In the genomic region with DNA sequence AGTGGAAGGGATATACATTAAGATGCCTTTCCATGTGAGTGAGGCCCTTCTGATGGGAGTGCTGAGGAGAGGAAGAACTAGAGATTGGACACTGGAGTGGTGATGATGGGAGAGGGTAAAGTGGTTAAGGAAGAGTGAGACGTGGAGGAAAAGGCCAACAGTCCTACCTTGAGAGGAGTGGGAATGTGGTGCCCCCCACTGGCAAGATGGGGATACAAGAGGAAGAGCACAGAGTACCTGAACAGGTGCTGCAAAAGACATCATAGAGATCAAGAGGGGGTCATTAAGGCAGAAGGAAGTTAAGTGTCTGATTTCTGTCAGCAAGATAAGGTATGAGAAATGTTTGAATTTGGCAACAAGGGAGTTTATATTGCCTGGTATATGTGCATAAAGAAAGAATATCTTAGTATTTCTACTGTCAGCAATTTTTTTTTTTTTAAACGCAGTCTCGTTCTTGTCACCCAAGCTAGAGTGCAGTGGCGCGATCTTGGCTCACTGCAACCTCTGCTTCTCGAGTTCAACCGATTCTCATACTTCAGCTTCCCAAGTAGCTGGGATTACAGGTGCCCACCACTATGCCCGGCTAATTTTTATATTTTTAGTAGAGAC, we compare ENCODE assay signal across 9 cellular contexts. TPM values are rescaled to one million over a fixed set of nuclear protein-coding genes. Genes with fewer than 3 reads are reported as not detected.
DNase-seq lines count a peak whose midpoint lies in the region; ATAC-seq, FAIRE-seq and TF ChIP-seq lines count a peak whose summit lies in the region.
"Had no signal": no experiment of that assay in that cellular context is flagged by ENCODE, and none has a peak within 500 bp of the region (broad histone marks: within the 10 kb centered on the region; RNA-seq: fewer than 3 reads in every experiment).

No MANE protein-coding gene starts in this region.

- 91% methylated on average over 8 of the region's 8 CpGs for WGBS in A549 (ENCODE audit: missing lambda C conversion rate)
- WGBS in endodermal cell (ENCODE audit: insufficient coverage in 1 of 2, insufficient read length in 1 of 2), 2 experiments = 89% methylated on average over 7 to 8 of the region's 8 CpGs

- TF ChIP-seq EP300 in A549 (IDR thresholded peaks at IDR 0.05) = no peak

- intact Hi-C loops in vagina (cut with DNase I) = no loop called here

- H3K27me3 ChIP-seq in GM23338 (ENCODE audit: insufficient read depth) (no peaks in the 10 kb centered on the region), endodermal cell (ENCODE audit: control insufficient read depth, insufficient read depth, low read length, poor library complexity, severe bottlenecking) (no peaks in the 10 kb centered on the region), vagina (no peaks in the 10 kb centered on the region)

- ATAC-seq in A549 (peak in 1 of 2 experiments; percentile 63; a peak in 3 of 6 replicates), GM23338 (peak; percentile 97), GM19463 (IDR thresholded peaks at IDR 0.05; ENCODE audit: unreplicated experiment) (no peak)

- 0 out of 2 replicates have a peak, but pooled peaks cover 5% of the 10 kb centered on the region for H3K36me3 ChIP-seq in GM23338 (ENCODE audit: insufficient read depth)
- peaks cover 10% of the 10 kb centered on the region for H3K36me3 ChIP-seq in endodermal cell (ENCODE audit: control insufficient read depth, insufficient read depth, low read length)
- H3K36me3 ChIP-seq in vagina = peaks cover 0 to 1% of the 10 kb centered on the region in 2 donors

- CTCF ChIA-PET in A549 (lab: Yijun Ruan, JAX) = interaction anchor here (0.6 to 1.6 kb wide), 4 partner anchors 9 to 29 kb away, joined by 3 to 10 read pairs (median 4); no protein-coding TSS in a partner anchor

- H3K27ac ChIP-seq in A549 (no peak overlapping the region), GM23338 (ENCODE audit: low read depth) (peak overlapping the region; percentile 53; the same call in 1 of the 2 replicates), endodermal cell (ENCODE audit: low read depth, low read length) (no peak overlapping the region), vagina (no peak overlapping the region)
- H3K27ac ChIP-seq: epithelial cell of prostate had no signal

- DNase-seq in A549 (ENCODE audit: low read depth in 1 of 2, low spot score in 1 of 2) = peak in 1 of 2 experiments; percentile 19
- peak; percentile 85 for DNase-seq in GM23338 (ENCODE audit: low spot score)
- DNase-seq in activated CD4-positive, CD25-positive, alpha-beta regulatory T cell treated with anti-CD3 and anti-CD28 coated beads, Interleukin-2, amount 50 U/mL, for 16 hours (ENCODE audit: low read depth, low spot score) = peak; percentile 14
- DNase-seq in endodermal cell = peak; percentile 88
- DNase-seq in osteocyte (ENCODE audit: extremely low spot score, unreplicated experiment) = no peak
- no peak for DNase-seq in ureter (ENCODE audit: low spot score)
- DNase-seq in vagina (ENCODE audit: extremely low spot score in 2 of 2) = no peak

- H3K27me3 Mint-ChIP-seq in GM23338 (ENCODE audit: insufficient read depth, low read depth, poor library complexity) (peaks cover 3% of the 10 kb centered on the region), endodermal cell (ENCODE audit: insufficient read depth) (no peaks in the 10 kb centered on the region), osteocyte (ENCODE audit: unreplicated experiment) (no peaks in the 10 kb centered on the region)

- TF ChIP-seq CTCF in A549 (IDR thresholded peaks at IDR 0.05) = 0 out of 3 replicates have a peak, but pooled peaks have one; percentile 17
- peak; percentile 73 to 92 for TF ChIP-seq CTCF in GM23338 (conservative IDR thresholded peaks at IDR 0.05; ENCODE audit: low read depth in 2 of 2)
- TF ChIP-seq CTCF in endodermal cell (conservative IDR thresholded peaks at IDR 0.05) = peak; percentile 84
- peak; percentile 45 for TF ChIP-seq CTCF in osteocyte (IDR thresholded peaks at IDR 0.05)
- no peak for TF ChIP-seq CTCF in vagina (IDR thresholded peaks at IDR 0.05)

- H3K9me2 ChIP-seq in GM23338 (ENCODE audit: insufficient read depth) = no peaks in the 10 kb centered on the region

- H2AFZ ChIP-seq in GM23338 = no peak overlapping the region

- peaks cover 7% of the 10 kb centered on the region; the same call in 1 of the 2 replicates for H3F3A ChIP-seq in GM23338 (replicated peaks; ENCODE audit: low read depth)

- H3K9me3 Mint-ChIP-seq in GM23338 (no peaks in the 10 kb centered on the region), endodermal cell (no peaks in the 10 kb centered on the region), osteocyte (ENCODE audit: unreplicated experiment) (no peaks in the 10 kb centered on the region)

- H3K4me1 ChIP-seq in A549 (0 out of 3 replicates have a peak, but pooled peaks cover 3% of the 10 kb centered on the region), GM23338 (ENCODE audit: insufficient read depth) (peaks cover 12% of the 10 kb centered on the region; the same call in 1 of the 2 replicates), endodermal cell (ENCODE audit: control insufficient read depth, insufficient read depth, low read length) (no peaks in the 10 kb centered on the region), vagina (no peaks in the 10 kb centered on the region)

- peaks cover 20% of the 10 kb centered on the region for H4K20me1 ChIP-seq in GM23338 (replicated peaks; ENCODE audit: insufficient read depth)

- TF ChIP-seq RAD21 in A549 (conservative IDR thresholded peaks at IDR 0.05 in 1 of 2, IDR thresholded peaks at IDR 0.05 in 1 of 2) = peak; percentile 25 to 47; a peak in 2 of 5 replicates

- H3K9me3 ChIP-seq in A549 (no peaks in the 10 kb centered on the region), endodermal cell (ENCODE audit: control insufficient read depth, low read length) (no peaks in the 10 kb centered on the region), vagina (no peaks in the 10 kb centered on the region)

- peaks cover 87% of the 10 kb centered on the region for H3K79me2 ChIP-seq in GM23338 (replicated peaks; ENCODE audit: insufficient read depth)

- FAIRE-seq in A549 (lab: Jason Lieb, UNC) = no peak

- no peak overlapping the region for H3K4me3 Mint-ChIP-seq in GM23338
- no peak overlapping the region for H3K4me3 Mint-ChIP-seq in endodermal cell
- no peak overlapping the region for H3K4me3 Mint-ChIP-seq in osteocyte (ENCODE audit: unreplicated experiment)

- H3K27ac Mint-ChIP-seq in GM23338 = no peak overlapping the region
- no peak overlapping the region for H3K27ac Mint-ChIP-seq in endodermal cell
- no peak overlapping the region for H3K27ac Mint-ChIP-seq in osteocyte (ENCODE audit: unreplicated experiment)

- H3K36me3 Mint-ChIP-seq in GM23338 (ENCODE audit: low read depth) (peaks cover 10% of the 10 kb centered on the region), endodermal cell (ENCODE audit: low read depth) (peaks cover 19% of the 10 kb centered on the region), osteocyte (ENCODE audit: unreplicated experiment) (peaks cover 18% of the 10 kb centered on the region)

- no peak overlapping the region for H3K9ac ChIP-seq in endodermal cell (ENCODE audit: extremely low read depth, low read length, poor library complexity, severe bottlenecking)

- peaks cover 11% of the 10 kb centered on the region; the same call in 2 of the 3 replicates for H3K4me1 Mint-ChIP-seq in GM23338
- peaks cover 18% of the 10 kb centered on the region for H3K4me1 Mint-ChIP-seq in endodermal cell
- H3K4me1 Mint-ChIP-seq in osteocyte (ENCODE audit: unreplicated experiment) = peaks cover 12% of the 10 kb centered on the region

- POLR2A ChIA-PET in A549 (lab: Yijun Ruan, JAX) = no interaction called here

- no peak for TF ChIP-seq POLR2A in A549 (IDR thresholded peaks at IDR 0.05; ENCODE audit: low read length)
- TF ChIP-seq POLR2A in vagina (IDR thresholded peaks at IDR 0.05) = no peak

- H3K4me2 ChIP-seq in A549 (no peak overlapping the region), GM23338 (no peak overlapping the region)

- H3K4me3 ChIP-seq in A549 (no peak overlapping the region), GM23338 (no peak overlapping the region), endodermal cell (ENCODE audit: low read length) (no peak overlapping the region), vagina (no peak overlapping the region)

RNA-seq across cellular contexts. Expression of a gene that starts 34.0 kb away (rescaled TPM):
- 88.8 and 90.7 TPM in 2 replicates for polyA plus RNA-seq in A549 (2011; rRNA removed)
- polyA plus RNA-seq in A549 (2012; cell fraction: cytosol; rRNA removed) = 46.7 and 61.6 TPM in 2 replicates
- polyA plus RNA-seq in A549 (2012; cell fraction: nucleus; rRNA removed) = 49.6 and 56.1 TPM in 2 replicates
- polyA plus RNA-seq in A549 (2017; fragmentation: RNase III; extraction: RNeasy Plus Mini Kit Qiagen cat#74134 plus additional on column Dnase treatment) = 52.4 to 55.1 TPM (median 54.6 TPM) in 3 replicates
- 87.1 and 105 TPM in 2 replicates for polyA minus RNA-seq in A549 (2011; rRNA and poly(A)+ RNA removed)
- total RNA-seq in GM23338 (2014; rRNA removed; shearing (Covaris generic)) = 83.0 and 118 TPM in 2 replicates
- 70.3 and 76.4 TPM in 2 replicates for polyA plus RNA-seq in GM23338 (2016; fragmentation: Nextera tagmentation; extraction: Ambion mirVana)
- total RNA-seq in endodermal cell = 100 to 1,000 TPM in 1 of 2 donors, 10 to 100 TPM in 1; 86.6 to 113 TPM
- 65.9 TPM for polyA plus RNA-seq in endodermal cell (2013, experiment 1 of 2)
- polyA plus RNA-seq in endodermal cell (2013, experiment 2 of 2) = 65.7 TPM
- 82.5 and 97.2 TPM in 2 replicates for total RNA-seq in osteocyte
- total RNA-seq in ureter = 123 TPM
- total RNA-seq in vagina = 59.4 TPM

RNA-seq across cellular contexts. Expression of a gene that starts 37.4 kb away (rescaled TPM):
- polyA plus RNA-seq in A549 (2011; rRNA removed) (16.4 and 18.9 TPM in 2 replicates), A549 (2017; fragmentation: RNase III; extraction: RNeasy Plus Mini Kit Qiagen cat#74134 plus additional on column Dnase treatment) (12.1 to 14.4 TPM (median 13.8 TPM) in 3 replicates), GM23338 (2016; fragmentation: Nextera tagmentation; extraction: Ambion mirVana) (15.9 and 17.9 TPM in 2 replicates)
- polyA plus RNA-seq in A549 (2012; cell fraction: cytosol; rRNA removed) = 23.9 and 26.5 TPM in 2 replicates
- polyA plus RNA-seq in A549 (2012; cell fraction: nucleus; rRNA removed) = 77.9 and 98.6 TPM in 2 replicates
- 26.4 and 30.0 TPM in 2 replicates for polyA minus RNA-seq in A549 (2011; rRNA and poly(A)+ RNA removed)
- total RNA-seq in GM23338 (2014; rRNA removed; shearing (Covaris generic)) = 22.1 and 28.7 TPM in 2 replicates
- total RNA-seq in endodermal cell (10 to 100 TPM; 12.4 to 17.6 TPM), osteocyte (31.3 and 35.6 TPM in 2 replicates), ureter (47.2 TPM), vagina (43.5 TPM)
- 26.5 TPM for polyA plus RNA-seq in endodermal cell (2013, experiment 1 of 2)
- 19.4 TPM for polyA plus RNA-seq in endodermal cell (2013, experiment 2 of 2)

RNA-seq across cellular contexts. Expression of a gene that starts 53.9 kb away (rescaled TPM):
- polyA plus RNA-seq in A549 (2011; rRNA removed) (22.0 and 22.4 TPM in 2 replicates), A549 (2017; fragmentation: RNase III; extraction: RNeasy Plus Mini Kit Qiagen cat#74134 plus additional on column Dnase treatment) (13.1 to 14.3 TPM (median 13.5 TPM) in 3 replicates), GM23338 (2016; fragmentation: Nextera tagmentation; extraction: Ambion mirVana) (3.0 TPM in 2 replicates)
- polyA plus RNA-seq in A549 (2012; cell fraction: cytosol; rRNA removed) = 9.6 and 9.8 TPM in 2 replicates
- 4.5 and 6.4 TPM in 2 replicates for polyA plus RNA-seq in A549 (2012; cell fraction: nucleus; rRNA removed)
- 6.6 and 7.0 TPM in 2 replicates for polyA minus RNA-seq in A549 (2011; rRNA and poly(A)+ RNA removed)
- 4.3 and 4.4 TPM in 2 replicates for total RNA-seq in GM23338 (2014; rRNA removed; shearing (Covaris generic))
- total RNA-seq in endodermal cell (1 to 10 TPM; 5.0 to 6.7 TPM), osteocyte (12.4 and 13.3 TPM in 2 replicates), ureter (10.9 TPM), vagina (24.1 TPM)
- polyA plus RNA-seq in endodermal cell (2013, experiment 1 of 2) = 10.5 TPM
- polyA plus RNA-seq in endodermal cell (2013, experiment 2 of 2) = 8.4 TPM

RNA-seq across cellular contexts. Expression of a gene that starts 54.6 kb away (rescaled TPM):
- polyA plus RNA-seq in A549 (2011; rRNA removed) = 64.2 and 80.5 TPM in 2 replicates
- 105 and 126 TPM in 2 replicates for polyA plus RNA-seq in A549 (2012; cell fraction: cytosol; rRNA removed)
- 629 and 659 TPM in 2 replicates for polyA plus RNA-seq in A549 (2012; cell fraction: nucleus; rRNA removed)
- 97.6 to 106 TPM (median 99.6 TPM) in 3 replicates for polyA plus RNA-seq in A549 (2017; fragmentation: RNase III; extraction: RNeasy Plus Mini Kit Qiagen cat#74134 plus additional on column Dnase treatment)
- 96.2 and 100 TPM in 2 replicates for polyA minus RNA-seq in A549 (2011; rRNA and poly(A)+ RNA removed)
- 151 and 156 TPM in 2 replicates for total RNA-seq in GM23338 (2014; rRNA removed; shearing (Covaris generic))
- polyA plus RNA-seq in GM23338 (2016; fragmentation: Nextera tagmentation; extraction: Ambion mirVana) = 76.5 and 83.7 TPM in 2 replicates
- total RNA-seq in endodermal cell = 100 to 1,000 TPM; 106 to 166 TPM
- 171 TPM for polyA plus RNA-seq in endodermal cell (2013, experiment 1 of 2)
- 134 TPM for polyA plus RNA-seq in endodermal cell (2013, experiment 2 of 2)
- total RNA-seq in osteocyte = 211 and 236 TPM in 2 replicates
- total RNA-seq in ureter = 210 TPM
- total RNA-seq in vagina = 109 TPM

Comparison
In these comparisons a context has a peak if more than half of its experiments do, and no peak if none do; other contexts are left out.
1. DNase-seq: peak in GM23338 (single experiment), activated CD4-positive, CD25-positive, alpha-beta regulatory T cell treated with anti-CD3 and anti-CD28 coated beads, Interleukin-2, amount 50 U/mL, for 16 hours (single experiment) and endodermal cell (single experiment); none in osteocyte (single experiment), ureter (single experiment) and vagina (0 of 2).
2. CTCF ChIP-seq: peak in A549 (single experiment), GM23338 (2 of 2), endodermal cell (single experiment) and osteocyte (single experiment); none in vagina (0 of 3).